ENCODE assay signal across 10 cellular contexts in the genomic region with DNA sequence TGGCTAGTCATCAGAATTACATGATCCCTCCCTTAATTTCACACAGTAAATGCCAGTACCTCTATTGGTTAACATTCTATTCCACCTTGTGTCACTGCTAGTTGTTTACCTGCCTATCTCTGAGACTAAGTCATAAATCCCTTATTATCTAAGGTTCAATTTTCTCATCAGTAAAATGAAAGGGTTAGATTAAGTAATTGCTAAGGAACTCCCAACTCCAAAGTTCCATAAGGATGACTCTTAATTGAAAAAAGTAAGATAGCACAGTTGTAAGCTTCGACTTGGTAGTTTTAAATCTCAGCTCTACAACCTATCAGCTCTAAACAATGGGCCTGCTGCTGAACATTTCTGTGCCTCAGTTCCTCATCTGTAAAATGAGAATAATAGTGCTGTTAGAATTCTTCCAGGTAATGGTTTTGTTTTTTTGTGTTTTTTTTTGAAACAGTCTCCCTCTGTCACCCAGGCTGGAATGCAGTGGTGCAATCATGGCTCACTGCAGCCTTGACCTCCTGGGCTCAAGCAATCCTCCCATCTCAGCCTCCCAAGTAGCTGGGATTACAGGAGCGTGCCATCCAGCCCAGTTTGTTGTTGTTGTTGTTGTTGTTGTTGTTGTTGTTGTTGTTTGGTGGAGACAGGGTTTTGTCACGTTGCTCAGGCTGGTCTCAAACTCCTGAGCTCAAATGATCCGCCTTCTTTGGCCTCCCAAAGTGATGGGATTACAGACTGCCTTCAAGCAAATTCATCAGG. TPM values are rescaled to one million over a fixed set of nuclear protein-coding genes. Genes with fewer than 3 reads are reported as not detected.
DNase-seq lines count a peak whose midpoint lies in the region; ATAC-seq, FAIRE-seq and TF ChIP-seq lines count a peak whose summit lies in the region.
"Had no signal": no experiment of that assay in that cellular context is flagged by ENCODE, and none has a peak within 500 bp of the region (broad histone marks: within the 10 kb centered on the region; RNA-seq: fewer than 3 reads in every experiment).

No MANE protein-coding gene starts in this region.

- no peak for DNase-seq in activated CD4-positive, alpha-beta T cell treated with anti-CD3 and anti-CD28 coated beads for 36 hours
- DNase-seq in activated CD4-positive, alpha-beta T cell treated with anti-CD3 and anti-CD28 coated beads, Interleukin-2, amount 50 U/mL, for 48 hours, result no peak
- DNase-seq in activated CD4-positive, alpha-beta memory T cell treated with anti-CD3 and anti-CD28 coated beads for 36 hours, result no peak
- DNase-seq in fibroblast of the aortic adventitia (ENCODE audit: low read depth) (peak; percentile 47), ascending aorta (ENCODE audit: low spot score in 2 of 2) (no peak), H54 (ENCODE audit: insufficient read length, low spot score) (no peak), NCI-H1105 (lab: John Stamatoyannopoulos, UW) (no peak)
- DNase-seq in stimulated activated naive B cell treated with anti-CD40 and anti-IgM and Interleukin-4, amounts not matched to agents 10 μg/mL and 1 μg/mL and 100 μg/mL, for 72 hours, result no peak
- DNase-seq: NCI-H2171 treated with DMSO at 0.1 percent for 48 hours, WERI-Rb-1 had no signal

- H3K4me3 ChIP-seq in fibroblast of the aortic adventitia (ENCODE audit: low read depth, low read length), result no peak overlapping the region
- no peak overlapping the region for H3K4me3 ChIP-seq in ascending aorta

- intact Hi-C loops in activated CD4-positive, alpha-beta T cell treated with anti-CD3 and anti-CD28 coated beads for 36 hours (cut with DNase I, micrococcal nuclease), result loop anchor here (5.0 kb wide), 2 partner anchors 34 to 74 kb away; a partner anchor contains a TSS
- intact Hi-C loops in activated CD4-positive, alpha-beta memory T cell treated with anti-CD3 and anti-CD28 coated beads for 36 hours (cut with micrococcal nuclease), result loop anchor here (1.0 to 5.0 kb wide), 5 partner anchors 34 to 408 kb away; a partner anchor contains a TSS
- intact Hi-C loops in ascending aorta (cut with DNase I), result no loop called here

- H3K4me1 Mint-ChIP-seq in activated CD4-positive, alpha-beta T cell treated with anti-CD3 and anti-CD28 coated beads for 36 hours, result peaks cover 69% of the 10 kb centered on the region
- peaks cover 57% of the 10 kb centered on the region for H3K4me1 Mint-ChIP-seq in activated CD4-positive, alpha-beta memory T cell treated with anti-CD3 and anti-CD28 coated beads for 36 hours (ENCODE audit: low read depth)
- peaks cover 41 to 87% of the 10 kb centered on the region in 2 donors for H3K4me1 Mint-ChIP-seq in stimulated activated naive B cell treated with anti-CD40 and anti-IgM and Interleukin-4, amounts not matched to agents 10 μg/mL and 1 μg/mL and 100 μg/mL, for 72 hours

- FAIRE-seq in H54 (lab: Jason Lieb, UNC), result no peak

- peak overlapping the region; percentile 28 for H3K27ac Mint-ChIP-seq in activated CD4-positive, alpha-beta T cell treated with anti-CD3 and anti-CD28 coated beads for 36 hours
- peak overlapping the region; percentile 94 for H3K27ac Mint-ChIP-seq in activated CD4-positive, alpha-beta memory T cell treated with anti-CD3 and anti-CD28 coated beads for 36 hours
- H3K27ac Mint-ChIP-seq in stimulated activated naive B cell treated with anti-CD40 and anti-IgM and Interleukin-4, amounts not matched to agents 10 μg/mL and 1 μg/mL and 100 μg/mL, for 72 hours, result peak overlapping the region; percentile 94

- no peaks in the 10 kb centered on the region for H3K9me3 ChIP-seq in ascending aorta

- H3K4me3 Mint-ChIP-seq in activated CD4-positive, alpha-beta T cell treated with anti-CD3 and anti-CD28 coated beads for 36 hours, result no peak overlapping the region
- no peak overlapping the region for H3K4me3 Mint-ChIP-seq in activated CD4-positive, alpha-beta memory T cell treated with anti-CD3 and anti-CD28 coated beads for 36 hours
- H3K4me3 Mint-ChIP-seq in stimulated activated naive B cell treated with anti-CD40 and anti-IgM and Interleukin-4, amounts not matched to agents 10 μg/mL and 1 μg/mL and 100 μg/mL, for 72 hours, result peak overlapping the region; percentile 63 to 72

- no peaks in the 10 kb centered on the region for H3K36me3 ChIP-seq in ascending aorta
- H3K36me3 ChIP-seq: WERI-Rb-1 had no signal

- no peak for ATAC-seq in activated CD4-positive, alpha-beta T cell treated with anti-CD3 and anti-CD28 coated beads for 36 hours
- ATAC-seq in stimulated activated naive B cell treated with anti-CD40 and anti-IgM and Interleukin-4, amounts not matched to agents 10 μg/mL and 1 μg/mL and 100 μg/mL, for 72 hours (replicated peaks), result no peak

- no peaks in the 10 kb centered on the region for H3K9me3 Mint-ChIP-seq in activated CD4-positive, alpha-beta T cell treated with anti-CD3 and anti-CD28 coated beads for 36 hours (ENCODE audit: low read depth)
- H3K9me3 Mint-ChIP-seq in activated CD4-positive, alpha-beta memory T cell treated with anti-CD3 and anti-CD28 coated beads for 36 hours, result no peaks in the 10 kb centered on the region
- H3K9me3 Mint-ChIP-seq in stimulated activated naive B cell treated with anti-CD40 and anti-IgM and Interleukin-4, amounts not matched to agents 10 μg/mL and 1 μg/mL and 100 μg/mL, for 72 hours, result no peaks in the 10 kb centered on the region

- peaks cover 5 to 30% of the 10 kb centered on the region in 2 donors for H3K4me1 ChIP-seq in ascending aorta

- peak overlapping the region in 1 of 2 donors; percentile 16 for H3K27ac ChIP-seq in ascending aorta
- H3K27ac ChIP-seq: WERI-Rb-1 had no signal

- CTCF ChIA-PET in activated CD4-positive, alpha-beta T cell treated with anti-CD3 and anti-CD28 coated beads for 36 hours (lab: Charles Lee), result interaction anchor here (0.6 to 1.2 kb wide), 7 partner anchors 8 to 167 kb away, joined by 3 to 6 read pairs (median 3); no protein-coding TSS in a partner anchor
- CTCF ChIA-PET in activated CD4-positive, alpha-beta memory T cell treated with anti-CD3 and anti-CD28 coated beads for 36 hours (lab: Charles Lee), result interaction anchor here (0.7 to 1.2 kb wide), 4 partner anchors 35 to 84 kb away, joined by 3 to 5 read pairs (median 4); a partner anchor contains a TSS

- POLR2A ChIA-PET in activated CD4-positive, alpha-beta T cell treated with anti-CD3 and anti-CD28 coated beads for 36 hours (lab: Charles Lee), result no interaction called here
- POLR2A ChIA-PET in activated CD4-positive, alpha-beta memory T cell treated with anti-CD3 and anti-CD28 coated beads for 36 hours (lab: Charles Lee), result interaction anchor here (0.9 to 1.6 kb wide), 3 partner anchors 34 to 412 kb away, joined by 3 to 4 read pairs (median 4); no protein-coding TSS in a partner anchor

- no peak for TF ChIP-seq CTCF in fibroblast of the aortic adventitia (IDR thresholded peaks at IDR 0.05; ENCODE audit: insufficient read depth, low read length)
- no peak for TF ChIP-seq CTCF in ascending aorta (IDR thresholded peaks at IDR 0.05)

- peaks cover 1% of the 10 kb centered on the region for H3K36me3 Mint-ChIP-seq in activated CD4-positive, alpha-beta T cell treated with anti-CD3 and anti-CD28 coated beads for 36 hours (ENCODE audit: low read depth)
- peaks cover 2% of the 10 kb centered on the region for H3K36me3 Mint-ChIP-seq in activated CD4-positive, alpha-beta memory T cell treated with anti-CD3 and anti-CD28 coated beads for 36 hours
- peaks cover 0 to 9% of the 10 kb centered on the region in 2 donors for H3K36me3 Mint-ChIP-seq in stimulated activated naive B cell treated with anti-CD40 and anti-IgM and Interleukin-4, amounts not matched to agents 10 μg/mL and 1 μg/mL and 100 μg/mL, for 72 hours

- H3K27me3 ChIP-seq in ascending aorta, result no peaks in the 10 kb centered on the region

- no peak for TF ChIP-seq POLR2A in H54 (IDR thresholded peaks at IDR 0.05; ENCODE audit: low read depth, low read length)

- no peaks in the 10 kb centered on the region for H3K27me3 Mint-ChIP-seq in activated CD4-positive, alpha-beta T cell treated with anti-CD3 and anti-CD28 coated beads for 36 hours
- no peaks in the 10 kb centered on the region for H3K27me3 Mint-ChIP-seq in activated CD4-positive, alpha-beta memory T cell treated with anti-CD3 and anti-CD28 coated beads for 36 hours
- no peaks in the 10 kb centered on the region for H3K27me3 Mint-ChIP-seq in stimulated activated naive B cell treated with anti-CD40 and anti-IgM and Interleukin-4, amounts not matched to agents 10 μg/mL and 1 μg/mL and 100 μg/mL, for 72 hours

RNA-seq across cellular contexts. Expression of a gene that starts 35.6 kb away (rescaled TPM):
- total RNA-seq in activated CD4-positive, alpha-beta T cell treated with anti-CD3 and anti-CD28 coated beads for 36 hours, result 10 to 100 TPM; 42.7 to 42.9 TPM
- total RNA-seq in activated CD4-positive, alpha-beta memory T cell treated with anti-CD3 and anti-CD28 coated beads for 36 hours, result 10 to 100 TPM; 39.1 to 40.6 TPM
- 45.0 and 50.8 TPM in 2 replicates for total RNA-seq in fibroblast of the aortic adventitia (ENCODE audit: low replicate concordance)
- total RNA-seq in ascending aorta, result 26.2 TPM

Comparison
In these comparisons a context has a peak if more than half of its experiments do, and no peak if none do; other contexts are left out.
1. H3K27ac Mint-ChIP-seq: peak in every context shown above with its lines; median percentile 94 in activated CD4-positive, alpha-beta memory T cell treated with anti-CD3 and anti-CD28 coated beads for 36 hours; 94 in stimulated activated naive B cell treated with anti-CD40 and anti-IgM and Interleukin-4, amounts not matched to agents 10 μg/mL and 1 μg/mL and 100 μg/mL, for 72 hours; 28 in activated CD4-positive, alpha-beta T cell treated with anti-CD3 and anti-CD28 coated beads for 36 hours.
2. H3K4me3 Mint-ChIP-seq: peak in stimulated activated naive B cell treated with anti-CD40 and anti-IgM and Interleukin-4, amounts not matched to agents 10 μg/mL and 1 μg/mL and 100 μg/mL, for 72 hours (2 of 2); none in activated CD4-positive, alpha-beta T cell treated with anti-CD3 and anti-CD28 coated beads for 36 hours (single experiment) and activated CD4-positive, alpha-beta memory T cell treated with anti-CD3 and anti-CD28 coated beads for 36 hours (single experiment).